Comparison of ENCODE assay signal across 1 cellular context in genomic region chr19:34475026-34475974, GRCh38.
TF ChIP-seq lines count a peak whose summit lies in the region.

No MANE protein-coding gene starts in this region.

TF ChIP-seq in K562, 482 proteins besides CTCF, POLR2A, EP300 and RAD21:
- TF ChIP-seq MAFK (IDR thresholded peaks at IDR 0.05; ENCODE audit: low read length) (0 out of 2 replicates have a peak, but pooled peaks have one; percentile 8), JUN (IDR thresholded peaks at IDR 0.05; ENCODE audit: borderline replicate concordance, low read depth, low read length) (peak; percentile 71), JUN (CRISPR knock-in tag; IDR thresholded peaks at IDR 0.05; ENCODE audit: borderline replicate concordance) (no peak), SUPT5H (IDR thresholded peaks at IDR 0.05) (peak; percentile 17; the same call in 1 of the 2 replicates), CEBPB (tag; IDR thresholded peaks at IDR 0.05) (0 out of 2 replicates have a peak, but pooled peaks have one; percentile 24), ARID1B (IDR thresholded peaks at IDR 0.05) (peak; percentile 36; the same call in 1 of the 2 replicates), ZNF121 (CRISPR knock-in tag; conservative IDR thresholded peaks at IDR 0.05) (peak; percentile 86), MBD1 (CRISPR knock-in tag; IDR thresholded peaks at IDR 0.05) (no peak), ZNF445 (CRISPR knock-in tag; IDR thresholded peaks at IDR 0.05; ENCODE audit: low read depth) (no peak), SMAD2 (IDR thresholded peaks at IDR 0.05; ENCODE audit: low read depth, low read length) (no peak), POLR2AphosphoS5 (IDR thresholded peaks at IDR 0.05; ENCODE audit: control insufficient read depth, insufficient read depth, low read depth, low read length) (peak; percentile 20; the same call in 1 of the 2 replicates), HCFC1 (IDR thresholded peaks at IDR 0.05; ENCODE audit: low read depth, low read length) (no peak), SMARCA4 (IDR thresholded peaks at IDR 0.05) (peak; percentile 64), JUNB (CRISPR knock-in tag; conservative IDR thresholded peaks at IDR 0.05) (0 out of 2 replicates have a peak, but pooled peaks have one; percentile 47), ATF3 (IDR thresholded peaks at IDR 0.05) (peak; percentile 85), ATF3 (CRISPR knock-in tag; conservative IDR thresholded peaks at IDR 0.05) (no peak), AFF1 (IDR thresholded peaks at IDR 0.05; ENCODE audit: low read depth in 1 of 2, partially characterized antibody in 2 of 2) (no peak), FOSL1 (tag; conservative IDR thresholded peaks at IDR 0.05) (peak; percentile 94), E2F3 (CRISPR knock-in tag; IDR thresholded peaks at IDR 0.05) (no peak), POLR2AphosphoS2 (IDR thresholded peaks at IDR 0.05; ENCODE audit: low read length) (no peak), SMARCE1 (IDR thresholded peaks at IDR 0.05) (peak; percentile 67; the same call in 1 of the 2 replicates), NFIX (CRISPR knock-in tag; IDR thresholded peaks at IDR 0.05; ENCODE audit: low read depth) (no peak), JUND (IDR thresholded peaks at IDR 0.05; ENCODE audit: borderline replicate concordance, low read depth, low read length) (peak; percentile 85), JUND (tag; IDR thresholded peaks at IDR 0.05; ENCODE audit: borderline replicate concordance, low read depth, low read length) (peak; percentile 78), DPF2 (IDR thresholded peaks at IDR 0.05) (peak; percentile 55), CEBPG (CRISPR knock-in tag; IDR thresholded peaks at IDR 0.05) (no peak), CEBPG (tag; conservative IDR thresholded peaks at IDR 0.05 in 1 of 2, IDR thresholded peaks at IDR 0.05 in 1 of 2) (peak in 1 of 2 experiments; percentile 74; a peak in 2 of 4 replicates)
